7 cellular contexts compared by ENCODE assay signal in the genomic region with DNA sequence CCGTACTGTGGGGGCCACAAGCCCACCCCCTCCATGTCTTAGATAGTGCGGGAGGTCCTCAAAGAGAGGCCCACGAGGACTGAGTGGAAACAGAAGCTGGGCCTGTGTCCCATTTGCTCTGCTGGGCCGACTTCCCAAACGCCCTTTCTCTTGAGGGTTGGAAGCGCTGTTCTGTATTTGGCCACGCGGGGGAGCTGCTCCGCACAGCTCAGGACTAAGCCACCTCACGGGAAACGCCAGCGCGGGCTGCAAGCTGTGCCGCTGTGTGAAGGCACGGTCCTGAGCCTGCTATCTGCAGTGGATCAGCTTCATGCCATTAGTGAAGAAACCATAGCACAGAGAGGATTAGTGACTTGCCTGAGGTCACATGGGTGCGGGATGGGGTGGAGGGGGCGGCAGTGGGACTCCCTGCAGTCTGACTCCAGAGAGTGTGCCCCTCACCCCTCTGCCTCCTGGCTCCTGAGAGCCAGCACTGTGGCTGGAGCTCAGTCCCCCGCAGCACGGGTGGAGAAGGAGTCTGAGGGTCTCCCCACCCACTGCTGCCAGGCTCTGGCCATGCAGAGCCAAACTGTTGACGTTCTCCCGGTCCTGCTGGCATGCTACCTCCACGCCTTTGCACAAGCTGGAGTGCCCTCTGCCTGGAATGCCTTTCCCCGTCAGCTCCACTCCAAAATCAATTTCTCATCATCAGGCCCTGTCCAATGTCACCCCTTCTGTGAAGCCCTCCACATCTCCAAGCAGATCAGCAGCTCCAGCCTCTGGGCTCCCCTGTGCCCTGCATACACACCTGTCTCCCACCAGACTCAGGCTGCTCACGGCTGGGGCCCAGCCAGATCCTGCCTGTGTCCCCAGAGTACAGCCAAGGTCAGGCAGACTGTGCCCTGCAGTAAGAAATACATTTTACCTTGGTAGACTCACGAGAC. TPM values are rescaled to one million over a fixed set of nuclear protein-coding genes. Genes with fewer than 3 reads are reported as not detected.
DNase-seq lines count a peak whose midpoint lies in the region; ATAC-seq, FAIRE-seq and TF ChIP-seq lines count a peak whose summit lies in the region.

No MANE protein-coding gene starts in this region.

- peak overlapping the region; percentile 15; the same call in 1 of the 2 replicates for H3K4me3 ChIP-seq in Jurkat, Clone E6-1 (ENCODE audit: low read length)
- no peak overlapping the region for H3K4me3 ChIP-seq in fibroblast of mammary gland (ENCODE audit: control insufficient read depth, low read depth, low read length)

- TF ChIP-seq POLR2A in GM12892 (IDR thresholded peaks at IDR 0.05; ENCODE audit: low read depth, low read length), result no peak

- H3K4me1 Mint-ChIP-seq in activated T-helper 1 cell treated with anti-CD3 and anti-CD28 coated beads, Interleukin-12 subunit alpha, Interleukin-12 subunit beta, Interleukin-2, Interleukin-4 antibody, amounts not matched to agents 30 ng/mL and 10 ng/mL and 1 ng/mL, durations not matched to agents 14 hours and 24 hours and 36 hours (ENCODE audit: low read depth), result no peaks in the 10 kb centered on the region
- H3K4me1 Mint-ChIP-seq in natural killer cell treated with Interleukin-12 subunit alpha and Interleukin-12 subunit beta and Interleukin-15 and Interleukin-18, amount 100 ng/mL, for 72 hours (ENCODE audit: low read depth in 2 of 2), result peaks cover 0 to 8% of the 10 kb centered on the region in 2 donors
- H3K4me1 Mint-ChIP-seq in stimulated activated memory B cell treated with anti-CD40 and anti-IgM and Interleukin-4, amounts not matched to agents 10 μg/mL and 1 μg/mL and 100 μg/mL, for 72 hours, result peaks cover 13% of the 10 kb centered on the region

- no peaks in the 10 kb centered on the region for H3K36me3 Mint-ChIP-seq in activated T-helper 1 cell treated with anti-CD3 and anti-CD28 coated beads, Interleukin-12 subunit alpha, Interleukin-12 subunit beta, Interleukin-2, Interleukin-4 antibody, amounts not matched to agents 30 ng/mL and 10 ng/mL and 1 ng/mL, durations not matched to agents 14 hours and 24 hours and 36 hours (ENCODE audit: low read depth)
- H3K36me3 Mint-ChIP-seq in natural killer cell treated with Interleukin-12 subunit alpha and Interleukin-12 subunit beta and Interleukin-15 and Interleukin-18, amount 100 ng/mL, for 72 hours, result no peaks in the 10 kb centered on the region
- H3K36me3 Mint-ChIP-seq in stimulated activated memory B cell treated with anti-CD40 and anti-IgM and Interleukin-4, amounts not matched to agents 10 μg/mL and 1 μg/mL and 100 μg/mL, for 72 hours, result no peaks in the 10 kb centered on the region

- intact Hi-C loops in activated T-helper 1 cell treated with anti-CD3 and anti-CD28 coated beads, Interleukin-12 subunit alpha, Interleukin-12 subunit beta, Interleukin-2, Interleukin-4 antibody, amounts not matched to agents 30 ng/mL and 10 ng/mL and 1 ng/mL, durations not matched to agents 14 hours and 24 hours and 36 hours (cut with micrococcal nuclease), result loop anchor here (1.0 kb wide), 1 partner anchor 197 kb away; no protein-coding TSS in a partner anchor

- ATAC-seq in natural killer cell treated with Interleukin-12 subunit alpha and Interleukin-12 subunit beta and Interleukin-15 and Interleukin-18, amount 100 ng/mL, for 72 hours, result peak; percentile 83 to 86
- peak; percentile 85 for ATAC-seq in stimulated activated memory B cell treated with anti-CD40 and anti-IgM and Interleukin-4, amounts not matched to agents 10 μg/mL and 1 μg/mL and 100 μg/mL, for 72 hours

- peak; percentile 96 for FAIRE-seq in GM12892 (lab: Jason Lieb, UNC)

- TF ChIP-seq CTCF in fibroblast of mammary gland (conservative IDR thresholded peaks at IDR 0.05; ENCODE audit: control insufficient read depth, insufficient read depth, low read depth, low read length), result peak; percentile 83

- no peaks in the 10 kb centered on the region for H3K9me3 Mint-ChIP-seq in activated T-helper 1 cell treated with anti-CD3 and anti-CD28 coated beads, Interleukin-12 subunit alpha, Interleukin-12 subunit beta, Interleukin-2, Interleukin-4 antibody, amounts not matched to agents 30 ng/mL and 10 ng/mL and 1 ng/mL, durations not matched to agents 14 hours and 24 hours and 36 hours
- H3K9me3 Mint-ChIP-seq in natural killer cell treated with Interleukin-12 subunit alpha and Interleukin-12 subunit beta and Interleukin-15 and Interleukin-18, amount 100 ng/mL, for 72 hours, result no peaks in the 10 kb centered on the region
- no peaks in the 10 kb centered on the region for H3K9me3 Mint-ChIP-seq in stimulated activated memory B cell treated with anti-CD40 and anti-IgM and Interleukin-4, amounts not matched to agents 10 μg/mL and 1 μg/mL and 100 μg/mL, for 72 hours

- H3K27ac Mint-ChIP-seq in activated T-helper 1 cell treated with anti-CD3 and anti-CD28 coated beads, Interleukin-12 subunit alpha, Interleukin-12 subunit beta, Interleukin-2, Interleukin-4 antibody, amounts not matched to agents 30 ng/mL and 10 ng/mL and 1 ng/mL, durations not matched to agents 14 hours and 24 hours and 36 hours, result no peak overlapping the region
- H3K27ac Mint-ChIP-seq in natural killer cell treated with Interleukin-12 subunit alpha and Interleukin-12 subunit beta and Interleukin-15 and Interleukin-18, amount 100 ng/mL, for 72 hours, result no peak overlapping the region
- H3K27ac Mint-ChIP-seq in stimulated activated memory B cell treated with anti-CD40 and anti-IgM and Interleukin-4, amounts not matched to agents 10 μg/mL and 1 μg/mL and 100 μg/mL, for 72 hours, result no peak overlapping the region

- H3K4me3 Mint-ChIP-seq in activated T-helper 1 cell treated with anti-CD3 and anti-CD28 coated beads, Interleukin-12 subunit alpha, Interleukin-12 subunit beta, Interleukin-2, Interleukin-4 antibody, amounts not matched to agents 30 ng/mL and 10 ng/mL and 1 ng/mL, durations not matched to agents 14 hours and 24 hours and 36 hours, result no peak overlapping the region
- H3K4me3 Mint-ChIP-seq in natural killer cell treated with Interleukin-12 subunit alpha and Interleukin-12 subunit beta and Interleukin-15 and Interleukin-18, amount 100 ng/mL, for 72 hours, result no peak overlapping the region
- no peak overlapping the region for H3K4me3 Mint-ChIP-seq in stimulated activated memory B cell treated with anti-CD40 and anti-IgM and Interleukin-4, amounts not matched to agents 10 μg/mL and 1 μg/mL and 100 μg/mL, for 72 hours

- DNase-seq in GM12892 (ENCODE audit: insufficient read length) (peak; percentile 62), RPMI7951 (ENCODE audit: low read depth) (peak; percentile 81), fibroblast of mammary gland (ENCODE audit: low read depth) (peak; percentile 74)
- DNase-seq in Jurkat, Clone E6-1 (ENCODE audit: low read depth, low spot score), result peak; percentile 71
- peak; percentile 56 for DNase-seq in activated T-helper 1 cell treated with anti-CD3 and anti-CD28 coated beads, Interleukin-12 subunit alpha, Interleukin-12 subunit beta, Interleukin-2, Interleukin-4 antibody, amounts not matched to agents 30 ng/mL and 10 ng/mL and 1 ng/mL, durations not matched to agents 14 hours and 24 hours and 36 hours (ENCODE audit: low spot score)
- DNase-seq in natural killer cell treated with Interleukin-12 subunit alpha and Interleukin-12 subunit beta and Interleukin-15 and Interleukin-18, amount 100 ng/mL, for 72 hours (ENCODE audit: low spot score), result peak; percentile 85

- peaks cover 8% of the 10 kb centered on the region for H3K27me3 Mint-ChIP-seq in activated T-helper 1 cell treated with anti-CD3 and anti-CD28 coated beads, Interleukin-12 subunit alpha, Interleukin-12 subunit beta, Interleukin-2, Interleukin-4 antibody, amounts not matched to agents 30 ng/mL and 10 ng/mL and 1 ng/mL, durations not matched to agents 14 hours and 24 hours and 36 hours (ENCODE audit: insufficient read depth)
- peaks cover 23 to 25% of the 10 kb centered on the region in 2 donors for H3K27me3 Mint-ChIP-seq in natural killer cell treated with Interleukin-12 subunit alpha and Interleukin-12 subunit beta and Interleukin-15 and Interleukin-18, amount 100 ng/mL, for 72 hours
- H3K27me3 Mint-ChIP-seq in stimulated activated memory B cell treated with anti-CD40 and anti-IgM and Interleukin-4, amounts not matched to agents 10 μg/mL and 1 μg/mL and 100 μg/mL, for 72 hours, result peaks cover 42% of the 10 kb centered on the region

RNA-seq across cellular contexts. Expression of a gene that starts 51.5 kb away (rescaled TPM):
- polyA plus RNA-seq in GM12892 (2012; ENCODE audit: missing spikeins), result 5.1 TPM
- not detected for polyA plus RNA-seq in Jurkat, Clone E6-1 (2012; ENCODE audit: insufficient read depth, insufficient read length)
- total RNA-seq in RPMI7951 (2014; rRNA removed; shearing (Covaris generic)), result 13.4 and 13.6 TPM in 2 replicates
- 5.5 and 5.7 TPM in 2 replicates for total RNA-seq in activated T-helper 1 cell treated with anti-CD3 and anti-CD28 coated beads, Interleukin-12 subunit alpha, Interleukin-12 subunit beta, Interleukin-2, Interleukin-4 antibody, amounts not matched to agents 30 ng/mL and 10 ng/mL and 1 ng/mL, durations not matched to agents 14 hours and 24 hours and 36 hours
- total RNA-seq in natural killer cell treated with Interleukin-12 subunit alpha and Interleukin-12 subunit beta and Interleukin-15 and Interleukin-18, amount 100 ng/mL, for 72 hours, result under 1 TPM in 1 of 2 donors, not detected in 1; 0.08 TPM
